ENCODE assay signal across 8 cellular contexts in the genomic region with DNA sequence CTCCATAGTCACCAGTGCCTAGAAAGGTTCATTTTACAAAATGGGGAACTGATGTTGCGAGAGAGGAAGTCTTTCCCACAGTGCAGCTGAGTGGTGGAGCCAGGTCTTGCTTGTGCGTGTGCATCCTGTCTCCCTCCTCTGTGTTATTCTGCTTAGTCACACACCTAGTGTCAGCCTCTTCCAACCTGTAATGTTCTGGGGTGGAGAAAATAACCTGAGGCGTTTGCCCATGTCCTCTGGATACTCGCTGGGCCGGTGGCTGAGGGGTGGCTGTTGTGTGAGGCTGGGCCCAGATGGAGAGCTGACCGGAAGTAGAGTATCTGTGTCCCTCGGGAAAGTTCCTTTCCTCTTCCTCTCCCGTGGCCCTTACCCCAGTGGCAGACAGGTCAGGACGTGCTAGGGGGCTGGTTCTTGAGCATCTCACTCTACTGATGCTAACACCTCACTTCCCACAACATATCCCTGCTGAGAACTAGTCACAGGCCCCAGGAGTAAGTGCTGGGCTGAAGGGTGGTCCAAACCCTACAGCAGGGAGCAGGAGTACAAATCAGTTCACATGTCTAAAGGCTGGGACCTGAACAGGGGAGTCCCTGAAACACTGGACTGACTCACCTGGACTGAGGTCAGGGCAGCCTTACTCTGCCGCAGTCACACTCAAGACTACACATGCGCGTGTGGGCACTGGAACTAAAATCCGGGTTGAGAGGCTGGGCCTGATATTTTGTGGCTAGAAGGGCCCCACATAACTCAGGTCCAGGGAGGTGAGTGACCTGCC. TPM values are rescaled to one million over a fixed set of nuclear protein-coding genes. Genes with fewer than 3 reads are reported as not detected.
A peak's percentile ranks its signal among the peaks of the same experiment; 100 is the strongest.
DNase-seq lines count a peak whose midpoint lies in the region; ATAC-seq and TF ChIP-seq lines count a peak whose summit lies in the region.
"Had no signal": no experiment of that assay in that cellular context is flagged by ENCODE, and none has a peak within 500 bp of the region (broad histone marks: within the 10 kb centered on the region; RNA-seq: fewer than 3 reads in every experiment).

No MANE protein-coding gene starts in this region.

- no peak overlapping the region for H2AFZ ChIP-seq in GM23338

- 17 to 49% methylated on average over 4 to 9 of the region's 13 CpGs for WGBS in esophagus squamous epithelium, 2 donors

- H3K27ac ChIP-seq in GM23338 (ENCODE audit: low read depth) (0 out of 2 replicates have a peak overlapping the region, but pooled peaks have one; percentile 39), Peyer's patch (peak overlapping the region in 3 of 4 donors; percentile 41 to 66 (median 61)), esophagus squamous epithelium (peak overlapping the region; percentile 38 to 64 (median 47)), skin epidermis (peak overlapping the region in 14 of 21 experiments; percentile 2 to 73 (median 48))

- H4K20me1 ChIP-seq in GM23338 (replicated peaks; ENCODE audit: insufficient read depth), result peaks cover 5% of the 10 kb centered on the region; the same call in 1 of the 2 replicates

- H3K27me3 ChIP-seq in GM23338 (ENCODE audit: insufficient read depth), result no peaks in the 10 kb centered on the region
- no peaks in the 10 kb centered on the region for H3K27me3 ChIP-seq in Peyer's patch
- H3K27me3 ChIP-seq in esophagus squamous epithelium, result no peaks in the 10 kb centered on the region
- H3K27me3 ChIP-seq: body of pancreas had no signal

- no peak for ATAC-seq in GM23338
- ATAC-seq in HG02642 (IDR thresholded peaks at IDR 0.05; ENCODE audit: poor library complexity, unreplicated experiment), result no peak
- ATAC-seq in GM18502 (IDR thresholded peaks at IDR 0.05; ENCODE audit: poor library complexity, unreplicated experiment), result no peak
- ATAC-seq: body of pancreas had no signal

- H3K9me3 ChIP-seq in Peyer's patch, result no peaks in the 10 kb centered on the region
- H3K9me3 ChIP-seq in esophagus squamous epithelium, result no peaks in the 10 kb centered on the region
- H3K9me3 ChIP-seq: body of pancreas had no signal

- H3K79me2 ChIP-seq in GM23338 (replicated peaks; ENCODE audit: insufficient read depth), result peaks cover 5% of the 10 kb centered on the region

- H3K9me3 Mint-ChIP-seq in GM23338, result no peaks in the 10 kb centered on the region

- H3F3A ChIP-seq in GM23338 (replicated peaks; ENCODE audit: low read depth), result 0 out of 2 replicates have a peak, but pooled peaks cover 5% of the 10 kb centered on the region

- H3K4me2 ChIP-seq in GM23338, result no peak overlapping the region

- TF ChIP-seq POLR2A in Peyer's patch (IDR thresholded peaks at IDR 0.05) (no peak), esophagus squamous epithelium (IDR thresholded peaks at IDR 0.05) (no peak)

- H3K9me2 ChIP-seq in GM23338 (ENCODE audit: insufficient read depth), result no peaks in the 10 kb centered on the region

- TF ChIP-seq CTCF in GM23338 (conservative IDR thresholded peaks at IDR 0.05; ENCODE audit: low read depth in 2 of 2) (no peak), Peyer's patch (IDR thresholded peaks at IDR 0.05) (no peak), esophagus squamous epithelium (IDR thresholded peaks at IDR 0.05) (no peak)

- H3K36me3 Mint-ChIP-seq in GM23338 (ENCODE audit: low read depth), result peaks cover 56% of the 10 kb centered on the region

- H3K4me1 Mint-ChIP-seq in GM23338, result peaks cover 4% of the 10 kb centered on the region; the same call in 1 of the 3 replicates

- H3K4me3 ChIP-seq in GM23338, result no peak overlapping the region
- H3K4me3 ChIP-seq in Peyer's patch, result no peak overlapping the region
- H3K4me3 ChIP-seq in esophagus squamous epithelium, result no peak overlapping the region
- H3K4me3 ChIP-seq in skin epidermis, result no peak overlapping the region
- H3K4me3 ChIP-seq: body of pancreas had no signal

- peak overlapping the region; percentile 81 for H3K27ac Mint-ChIP-seq in GM23338

- H3K36me3 ChIP-seq in GM23338 (ENCODE audit: insufficient read depth) (peaks cover 25% of the 10 kb centered on the region), Peyer's patch (peaks cover 0 to 48% (median 0%) of the 10 kb centered on the region in 3 donors), esophagus squamous epithelium (peaks cover 18 to 50% (median 33%) of the 10 kb centered on the region in 3 donors)

- H3K4me3 Mint-ChIP-seq in GM23338, result no peak overlapping the region

- intact Hi-C loops in esophagus squamous epithelium (cut with DNase I), result no loop called here

- H3K27me3 Mint-ChIP-seq in GM23338 (ENCODE audit: insufficient read depth, low read depth, poor library complexity), result peaks cover 11% of the 10 kb centered on the region

- DNase-seq in GM23338 (ENCODE audit: low spot score) (no peak), Peyer's patch (peak in 2 of 3 donors; percentile 54 to 59), esophagus squamous epithelium (lab: John Stamatoyannopoulos, UW) (no peak), NCI-H2107 (lab: John Stamatoyannopoulos, UW) (no peak)

- no peaks in the 10 kb centered on the region for H3K4me1 ChIP-seq in GM23338 (ENCODE audit: insufficient read depth)
- no peaks in the 10 kb centered on the region for H3K4me1 ChIP-seq in Peyer's patch
- H3K4me1 ChIP-seq in esophagus squamous epithelium, result peaks cover 0 to 16% (median 0%) of the 10 kb centered on the region in 3 donors

TF ChIP-seq in GM23338, 12 proteins besides CTCF, POLR2A, EP300 and RAD21:
- TF ChIP-seq JUNB (IDR thresholded peaks at IDR 0.05; ENCODE audit: unreplicated experiment), result no peak
- 0 out of 2 replicates have a peak, but pooled peaks have one; percentile 32 for TF ChIP-seq POLR2AphosphoS5 (IDR thresholded peaks at IDR 0.05; ENCODE audit: low read depth)
TF ChIP-seq in GM23338: peak in this region for 1.

RNA-seq across cellular contexts. Expression of gene MLF2, which starts 7.0 kb away (rescaled TPM):
- total RNA-seq in GM23338 (2014; rRNA removed; shearing (Covaris generic)), result 289 and 292 TPM in 2 replicates
- polyA plus RNA-seq in GM23338 (2016; fragmentation: Nextera tagmentation; extraction: Ambion mirVana), result 280 and 283 TPM in 2 replicates
- 100 to 1,000 TPM in 3 of 4 donors, 10 to 100 TPM in 1; 94.9 to 212 (median 182) TPM for total RNA-seq in Peyer's patch
- 100 to 1,000 TPM; 158 to 170 (median 162) TPM for total RNA-seq in esophagus squamous epithelium

RNA-seq across cellular contexts. Expression of gene PTMS, which starts 20.2 kb away (rescaled TPM):
- total RNA-seq in GM23338 (2014; rRNA removed; shearing (Covaris generic)), result 82.4 and 111 TPM in 2 replicates
- polyA plus RNA-seq in GM23338 (2016; fragmentation: Nextera tagmentation; extraction: Ambion mirVana), result 238 and 270 TPM in 2 replicates
- total RNA-seq in Peyer's patch (10 to 100 TPM; 44.2 to 87.5 (median 53.0) TPM), esophagus squamous epithelium (100 to 1,000 TPM in 3 of 4 donors, 10 to 100 TPM in 1; 78.2 to 149 (median 123) TPM)

RNA-seq across cellular contexts. Expression of gene COPS7A, which starts 22.1 kb away (rescaled TPM):
- 51.9 and 53.9 TPM in 2 replicates for total RNA-seq in GM23338 (2014; rRNA removed; shearing (Covaris generic))
- 36.9 and 37.7 TPM in 2 replicates for polyA plus RNA-seq in GM23338 (2016; fragmentation: Nextera tagmentation; extraction: Ambion mirVana)
- total RNA-seq in Peyer's patch (10 to 100 TPM; 38.4 to 72.6 (median 51.8) TPM), esophagus squamous epithelium (10 to 100 TPM; 39.6 to 57.5 (median 49.1) TPM)

RNA-seq across cellular contexts. Expression of gene LAG3, which starts 26.4 kb away (rescaled TPM):
- total RNA-seq in GM23338 (2014; rRNA removed; shearing (Covaris generic)), result 1.0 and 4.7 TPM in 2 replicates
- 3.7 and 3.9 TPM in 2 replicates for polyA plus RNA-seq in GM23338 (2016; fragmentation: Nextera tagmentation; extraction: Ambion mirVana)
- total RNA-seq in Peyer's patch, result 1 to 10 TPM in 3 of 4 donors, not detected in 1; 1.3 to 3.0 (median 1.6) TPM
- total RNA-seq in esophagus squamous epithelium, result under 1 TPM in 3 of 4 donors, not detected in 1; 0.35 to 0.76 (median 0.50) TPM
- total RNA-seq: body of pancreas had no signal

RNA-seq across cellular contexts. Expression of gene CD4, which starts 43.4 kb away (rescaled TPM):
- 1.5 and 2.2 TPM in 2 replicates for total RNA-seq in GM23338 (2014; rRNA removed; shearing (Covaris generic))
- 2.0 and 2.1 TPM in 2 replicates for polyA plus RNA-seq in GM23338 (2016; fragmentation: Nextera tagmentation; extraction: Ambion mirVana)
- total RNA-seq in Peyer's patch (1 to 10 TPM; 2.1 to 9.1 (median 4.0) TPM), esophagus squamous epithelium (10 to 100 TPM in 1 of 4 donors, 1 to 10 TPM in 3; 1.2 to 11.8 (median 5.0) TPM)

Comparison
In these comparisons a context has a peak if more than half of its experiments do, and no peak if none do; other contexts are left out.
1. DNase-seq: peak in Peyer's patch (2 of 3); none in GM23338 (single experiment), esophagus squamous epithelium (single experiment) and NCI-H2107 (single experiment).
2. Peak in every context shown above with its lines, with median percentiles within 50 percentile points of each other: H3K27ac ChIP-seq.